10 cellular contexts compared by ENCODE assay signal in the genomic region with DNA sequence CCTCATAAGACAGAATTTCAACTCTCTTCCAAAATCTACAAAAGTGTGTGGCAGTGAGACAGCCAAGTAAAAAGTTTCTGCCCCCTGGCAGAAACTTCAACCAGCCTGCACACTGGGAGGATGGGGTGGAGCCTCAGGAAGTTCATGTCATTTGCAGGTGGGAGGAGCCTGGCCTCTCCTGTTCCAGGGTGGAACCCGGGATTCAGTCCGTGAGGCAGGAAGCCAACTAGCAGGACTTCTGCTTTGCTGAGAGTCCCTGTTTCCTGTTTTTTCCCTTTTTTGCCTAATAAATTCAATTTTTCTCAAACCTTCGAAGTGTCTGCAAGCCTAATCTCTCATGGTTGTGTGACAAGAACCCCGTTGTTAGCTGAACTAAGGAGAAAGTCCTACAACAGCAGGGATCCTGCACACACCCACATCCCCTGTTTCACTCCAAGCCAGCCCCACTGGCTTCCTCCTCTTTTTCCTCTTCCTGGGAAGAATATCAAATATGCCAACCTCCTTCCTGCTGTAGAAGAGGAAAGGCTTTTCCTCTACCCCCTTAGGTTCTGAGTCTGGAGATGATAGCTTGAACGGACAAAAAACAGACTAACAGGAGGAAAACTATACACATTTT.
A peak's percentile ranks its signal among the peaks of the same experiment; 100 is the strongest.
DNase-seq lines count a peak whose midpoint lies in the region; ATAC-seq, FAIRE-seq and TF ChIP-seq lines count a peak whose summit lies in the region.
"Had no signal": no experiment of that assay in that cellular context is flagged by ENCODE, and none has a peak within 500 bp of the region (broad histone marks: within the 10 kb centered on the region; RNA-seq: fewer than 3 reads in every experiment).

No MANE protein-coding gene starts in this region.

- intact Hi-C loops in body of pancreas (cut with DNase I) (no loop called here), posterior vena cava (cut with DNase I) (no loop called here)

- peak; percentile 78 for ATAC-seq in GM23338
- ATAC-seq in body of pancreas: no peak
- no peak for ATAC-seq in HG03108 (IDR thresholded peaks at IDR 0.05; ENCODE audit: unreplicated experiment)

- peak overlapping the region; percentile 97 for H2AFZ ChIP-seq in GM23338

- no peaks in the 10 kb centered on the region for H3F3A ChIP-seq in GM23338 (replicated peaks; ENCODE audit: low read depth)

- no peaks in the 10 kb centered on the region for H3K79me2 ChIP-seq in GM23338 (replicated peaks; ENCODE audit: insufficient read depth)

- no peak overlapping the region for H3K4me2 ChIP-seq in GM23338

- no peak for TF ChIP-seq CTCF in GM23338 (conservative IDR thresholded peaks at IDR 0.05; ENCODE audit: low read depth in 2 of 2)
- TF ChIP-seq CTCF in body of pancreas (IDR thresholded peaks at IDR 0.05): no peak
- TF ChIP-seq CTCF in right atrium auricular region (IDR thresholded peaks at IDR 0.05): no peak
- TF ChIP-seq CTCF in GM13977 (IDR thresholded peaks at IDR 0.05; ENCODE audit: extremely low read depth, insufficient read depth, missing control alignments): no peak

- WGBS in body of pancreas, 2 donors: 55 to 66% methylated on average over 5 of the region's 5 CpGs

- H3K27ac Mint-ChIP-seq in GM23338: no peak overlapping the region
- no peak overlapping the region for H3K27ac Mint-ChIP-seq in T-helper 2 cell treated with Interferon-gamma antibody and Interleukin-4, amounts not matched to agents 5 μg/mL and 100 μg/mL, for 36 hours
- H3K27ac Mint-ChIP-seq: activated naive CD4-positive, alpha-beta T cell treated with anti-CD3 and anti-CD28 coated beads for 36 hours; IgD-negative memory B cell had no signal

- H3K36me3 ChIP-seq in GM23338 (ENCODE audit: insufficient read depth) (no peaks in the 10 kb centered on the region), body of pancreas (replicated peaks in 1 of 2; ENCODE audit: insufficient read depth in 1 of 2, low read depth in 2 of 2) (no peaks in the 10 kb centered on the region), right atrium auricular region (no peaks in the 10 kb centered on the region)

- H3K27ac ChIP-seq in GM23338 (ENCODE audit: low read depth) (no peak overlapping the region), body of pancreas (no peak overlapping the region), right atrium auricular region (peak overlapping the region; percentile 71 to 83)

- H3K4me1 ChIP-seq in GM23338 (ENCODE audit: insufficient read depth) (no peaks in the 10 kb centered on the region), body of pancreas (peaks cover 6% of the 10 kb centered on the region), right atrium auricular region (peaks cover 0 to 24% of the 10 kb centered on the region in 2 donors)

- no peak for FAIRE-seq in GM12891 (lab: Jason Lieb, UNC)

- H3K9me3 ChIP-seq in body of pancreas (no peaks in the 10 kb centered on the region), right atrium auricular region (no peaks in the 10 kb centered on the region)

- H3K9me3 Mint-ChIP-seq in GM23338: peaks cover 4% of the 10 kb centered on the region; the same call in 2 of the 3 replicates
- H3K9me3 Mint-ChIP-seq in T-helper 2 cell treated with Interferon-gamma antibody and Interleukin-4, amounts not matched to agents 5 μg/mL and 100 μg/mL, for 36 hours: no peaks in the 10 kb centered on the region
- H3K9me3 Mint-ChIP-seq: activated naive CD4-positive, alpha-beta T cell treated with anti-CD3 and anti-CD28 coated beads for 36 hours had no signal

- peak; percentile 63 for DNase-seq in GM23338 (ENCODE audit: low spot score)
- peak; percentile 19 to 57 (median 48) for DNase-seq in body of pancreas
- peak; percentile 84 for DNase-seq in right atrium auricular region (ENCODE audit: low spot score)
- DNase-seq in posterior vena cava (ENCODE audit: low spot score): peak; percentile 89
- DNase-seq in T-helper 2 cell treated with Interferon-gamma antibody and Interleukin-4, amounts not matched to agents 5 μg/mL and 100 μg/mL, for 36 hours (ENCODE audit: low spot score): no peak
- no peak for DNase-seq in GM12891 (ENCODE audit: insufficient read length, low spot score)
- DNase-seq in GM13977 (ENCODE audit: low spot score): no peak
- DNase-seq: activated naive CD4-positive, alpha-beta T cell treated with anti-CD3 and anti-CD28 coated beads for 36 hours had no signal

- peaks cover 5% of the 10 kb centered on the region for H3K27me3 Mint-ChIP-seq in GM23338 (ENCODE audit: insufficient read depth, low read depth, poor library complexity)
- no peaks in the 10 kb centered on the region for H3K27me3 Mint-ChIP-seq in T-helper 2 cell treated with Interferon-gamma antibody and Interleukin-4, amounts not matched to agents 5 μg/mL and 100 μg/mL, for 36 hours (ENCODE audit: low read depth)

- no peak for TF ChIP-seq POLR2A in body of pancreas (IDR thresholded peaks at IDR 0.05)
- TF ChIP-seq POLR2A in GM12891 (IDR thresholded peaks at IDR 0.05; ENCODE audit: low read depth, low read length): no peak

- no peaks in the 10 kb centered on the region for H3K27me3 ChIP-seq in GM23338 (ENCODE audit: insufficient read depth)
- no peaks in the 10 kb centered on the region for H3K27me3 ChIP-seq in body of pancreas
- no peaks in the 10 kb centered on the region for H3K27me3 ChIP-seq in right atrium auricular region

- no peaks in the 10 kb centered on the region for H3K9me2 ChIP-seq in GM23338 (ENCODE audit: insufficient read depth)

- no peaks in the 10 kb centered on the region for H4K20me1 ChIP-seq in GM23338 (replicated peaks; ENCODE audit: insufficient read depth)

- in situ Hi-C loops in GM13977 (cut with MboI; ENCODE audit: low pct_unique_long_range_greater_than_20kb, low sequenced_read_pairs, unreplicated experiment): no loop called here

- H3K4me3 ChIP-seq in GM23338 (no peak overlapping the region), body of pancreas (no peak overlapping the region), right atrium auricular region (no peak overlapping the region)

- no peaks in the 10 kb centered on the region; the same call in 1 of the 3 replicates for H3K4me1 Mint-ChIP-seq in GM23338
- no peaks in the 10 kb centered on the region for H3K4me1 Mint-ChIP-seq in T-helper 2 cell treated with Interferon-gamma antibody and Interleukin-4, amounts not matched to agents 5 μg/mL and 100 μg/mL, for 36 hours (ENCODE audit: low read depth)
- H3K4me1 Mint-ChIP-seq: IgD-negative memory B cell had no signal

- no peaks in the 10 kb centered on the region for H3K36me3 Mint-ChIP-seq in GM23338 (ENCODE audit: low read depth)
- no peaks in the 10 kb centered on the region for H3K36me3 Mint-ChIP-seq in T-helper 2 cell treated with Interferon-gamma antibody and Interleukin-4, amounts not matched to agents 5 μg/mL and 100 μg/mL, for 36 hours (ENCODE audit: low read depth)
- H3K36me3 Mint-ChIP-seq: IgD-negative memory B cell had no signal

- no peak overlapping the region for H3K4me3 Mint-ChIP-seq in GM23338
- no peak overlapping the region for H3K4me3 Mint-ChIP-seq in T-helper 2 cell treated with Interferon-gamma antibody and Interleukin-4, amounts not matched to agents 5 μg/mL and 100 μg/mL, for 36 hours
- H3K4me3 Mint-ChIP-seq: activated naive CD4-positive, alpha-beta T cell treated with anti-CD3 and anti-CD28 coated beads for 36 hours; IgD-negative memory B cell had no signal

TF ChIP-seq in GM23338, 12 proteins besides CTCF, POLR2A, EP300 and RAD21 (continues in another document):
- TF ChIP-seq, protein P1, sequence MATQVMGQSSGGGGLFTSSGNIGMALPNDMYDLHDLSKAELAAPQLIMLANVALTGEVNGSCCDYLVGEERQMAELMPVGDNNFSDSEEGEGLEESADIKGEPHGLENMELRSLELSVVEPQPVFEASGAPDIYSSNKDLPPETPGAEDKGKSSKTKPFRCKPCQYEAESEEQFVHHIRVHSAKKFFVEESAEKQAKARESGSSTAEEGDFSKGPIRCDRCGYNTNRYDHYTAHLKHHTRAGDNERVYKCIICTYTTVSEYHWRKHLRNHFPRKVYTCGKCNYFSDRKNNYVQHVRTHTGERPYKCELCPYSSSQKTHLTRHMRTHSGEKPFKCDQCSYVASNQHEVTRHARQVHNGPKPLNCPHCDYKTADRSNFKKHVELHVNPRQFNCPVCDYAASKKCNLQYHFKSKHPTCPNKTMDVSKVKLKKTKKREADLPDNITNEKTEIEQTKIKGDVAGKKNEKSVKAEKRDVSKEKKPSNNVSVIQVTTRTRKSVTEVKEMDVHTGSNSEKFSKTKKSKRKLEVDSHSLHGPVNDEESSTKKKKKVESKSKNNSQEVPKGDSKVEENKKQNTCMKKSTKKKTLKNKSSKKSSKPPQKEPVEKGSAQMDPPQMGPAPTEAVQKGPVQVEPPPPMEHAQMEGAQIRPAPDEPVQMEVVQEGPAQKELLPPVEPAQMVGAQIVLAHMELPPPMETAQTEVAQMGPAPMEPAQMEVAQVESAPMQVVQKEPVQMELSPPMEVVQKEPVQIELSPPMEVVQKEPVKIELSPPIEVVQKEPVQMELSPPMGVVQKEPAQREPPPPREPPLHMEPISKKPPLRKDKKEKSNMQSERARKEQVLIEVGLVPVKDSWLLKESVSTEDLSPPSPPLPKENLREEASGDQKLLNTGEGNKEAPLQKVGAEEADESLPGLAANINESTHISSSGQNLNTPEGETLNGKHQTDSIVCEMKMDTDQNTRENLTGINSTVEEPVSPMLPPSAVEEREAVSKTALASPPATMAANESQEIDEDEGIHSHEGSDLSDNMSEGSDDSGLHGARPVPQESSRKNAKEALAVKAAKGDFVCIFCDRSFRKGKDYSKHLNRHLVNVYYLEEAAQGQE (IDR thresholded peaks at IDR 0.05; ENCODE audit: unreplicated experiment): no peak

TF ChIP-seq in GM12891, 5 proteins besides CTCF, POLR2A, EP300 and RAD21:
- no peak for TF ChIP-seq TAF1 (IDR thresholded peaks at IDR 0.05; ENCODE audit: low read depth, low read length)
- TF ChIP-seq POU2F2 (IDR thresholded peaks at IDR 0.05; ENCODE audit: low read depth, low read length): no peak
- TF ChIP-seq SPI1 (IDR thresholded peaks at IDR 0.05; ENCODE audit: low read depth, low read length): no peak
- TF ChIP-seq PAX5 (IDR thresholded peaks at IDR 0.05; ENCODE audit: insufficient read depth, low read length, severe bottlenecking): no peak
- no peak for TF ChIP-seq POLR2AphosphoS5 (IDR thresholded peaks at IDR 0.05; ENCODE audit: low read depth, low read length)

Comparison
In these comparisons a context has a peak if more than half of its experiments do, and no peak if none do; other contexts are left out.
1. DNase-seq: peak in GM23338 (single experiment), body of pancreas (4 of 4), right atrium auricular region (single experiment) and posterior vena cava (single experiment); none in T-helper 2 cell treated with Interferon-gamma antibody and Interleukin-4, amounts not matched to agents 5 μg/mL and 100 μg/mL, for 36 hours (single experiment), GM12891 (single experiment) and GM13977 (single experiment).
2. H3K27ac ChIP-seq: peak in right atrium auricular region (2 of 2); none in GM23338 (single experiment) and body of pancreas (0 of 4).